Comparison of ENCODE assay signal across 8 cellular contexts in genomic region chr22:37560682-37561208, GRCh38. TPM values are rescaled to one million over a fixed set of nuclear protein-coding genes. Genes with fewer than 3 reads are reported as not detected.
A peak's percentile ranks its signal among the peaks of the same experiment; 100 is the strongest.
DNase-seq lines count a peak whose midpoint lies in the region; ATAC-seq and TF ChIP-seq lines count a peak whose summit lies in the region.

No MANE protein-coding gene starts in this region.

- no peak for DNase-seq in activated naive CD8-positive, alpha-beta T cell treated with anti-CD3 and anti-CD28 coated beads, Interleukin-2, amount 50 U/mL, for 24 hours
- DNase-seq in mesendoderm (peak; percentile 68), vagina (ENCODE audit: extremely low spot score in 2 of 2) (no peak), OCI-M1 (lab: John Stamatoyannopoulos, UW) (no peak)
- no peak for DNase-seq in activated naive CD4-positive, alpha-beta T cell treated with anti-CD3 and anti-CD28 coated beads, Interleukin-2, amount 10 ng/mL, durations not matched to agents 7 days and 5 days

- H3K27ac Mint-ChIP-seq in activated naive CD8-positive, alpha-beta T cell = no peak overlapping the region
- H3K27ac Mint-ChIP-seq in activated naive CD8-positive, alpha-beta T cell treated with anti-CD3 and anti-CD28 coated beads, Interleukin-2, amount 50 U/mL, for 24 hours = no peak overlapping the region
- no peak overlapping the region for H3K27ac Mint-ChIP-seq in activated naive CD4-positive, alpha-beta T cell treated with anti-CD3 and anti-CD28 coated beads, Interleukin-2, amount 10 ng/mL, durations not matched to agents 7 days and 5 days

- peaks cover 18% of the 10 kb centered on the region for H3K27me3 Mint-ChIP-seq in activated naive CD8-positive, alpha-beta T cell
- peaks cover 67% of the 10 kb centered on the region for H3K27me3 Mint-ChIP-seq in activated naive CD8-positive, alpha-beta T cell treated with anti-CD3 and anti-CD28 coated beads, Interleukin-2, amount 50 U/mL, for 24 hours
- peaks cover 97% of the 10 kb centered on the region for H3K27me3 Mint-ChIP-seq in activated naive CD4-positive, alpha-beta T cell treated with anti-CD3 and anti-CD28 coated beads, Interleukin-2, amount 10 ng/mL, durations not matched to agents 7 days and 5 days

- peak overlapping the region; percentile 53 for H2BK5ac ChIP-seq in mesendoderm (ENCODE audit: low read length)

- peaks cover 57 to 68% of the 10 kb centered on the region in 2 donors for H3K4me1 ChIP-seq in duodenal mucosa (ENCODE audit: control insufficient read depth in 1 of 2, insufficient read depth in 2 of 2, low read length in 2 of 2)
- peaks cover 25% of the 10 kb centered on the region for H3K4me1 ChIP-seq in mesendoderm (ENCODE audit: control insufficient read depth, low read depth, low read length)
- peaks cover 68% of the 10 kb centered on the region for H3K4me1 ChIP-seq in vagina

- H3K4me3 Mint-ChIP-seq in activated naive CD8-positive, alpha-beta T cell = peak overlapping the region; percentile 81
- no peak overlapping the region for H3K4me3 Mint-ChIP-seq in activated naive CD8-positive, alpha-beta T cell treated with anti-CD3 and anti-CD28 coated beads, Interleukin-2, amount 50 U/mL, for 24 hours
- no peak overlapping the region for H3K4me3 Mint-ChIP-seq in activated naive CD4-positive, alpha-beta T cell treated with anti-CD3 and anti-CD28 coated beads, Interleukin-2, amount 10 ng/mL, durations not matched to agents 7 days and 5 days

- no peak overlapping the region for H4K8ac ChIP-seq in mesendoderm (ENCODE audit: low read depth, low read length)

- peak overlapping the region; percentile 76 for H2BK120ac ChIP-seq in mesendoderm (ENCODE audit: low read depth, low read length)

- H3K9me3 ChIP-seq in duodenal mucosa (ENCODE audit: control insufficient read depth in 1 of 2, low read length in 2 of 2) (no peaks in the 10 kb centered on the region), vagina (no peaks in the 10 kb centered on the region)

- CTCF ChIA-PET in activated naive CD4-positive, alpha-beta T cell treated with anti-CD3 and anti-CD28 coated beads, Interleukin-2, amount 10 ng/mL, durations not matched to agents 7 days and 5 days (lab: Charles Lee) = interaction anchor here (2.8 to 16.9 kb wide), 2 partner anchors 16 to 31 kb away, joined by 14 to 411 read pairs; no protein-coding TSS in a partner anchor

- H3K36me3 Mint-ChIP-seq in activated naive CD8-positive, alpha-beta T cell = no peaks in the 10 kb centered on the region
- H3K36me3 Mint-ChIP-seq in activated naive CD8-positive, alpha-beta T cell treated with anti-CD3 and anti-CD28 coated beads, Interleukin-2, amount 50 U/mL, for 24 hours (ENCODE audit: low read depth) = no peaks in the 10 kb centered on the region
- no peaks in the 10 kb centered on the region for H3K36me3 Mint-ChIP-seq in activated naive CD4-positive, alpha-beta T cell treated with anti-CD3 and anti-CD28 coated beads, Interleukin-2, amount 10 ng/mL, durations not matched to agents 7 days and 5 days

- peak overlapping the region; percentile 88 for H3K4ac ChIP-seq in mesendoderm (ENCODE audit: low read depth, low read length)

- intact Hi-C loops in vagina (cut with DNase I) = loop anchor here (2.0 kb wide), 1 partner anchor 16 kb away; no protein-coding TSS in a partner anchor

- H3K4me3 ChIP-seq in duodenal mucosa (ENCODE audit: low read depth in 1 of 2, low read length in 2 of 2) (peak overlapping the region; percentile 84 to 85), mesendoderm (ENCODE audit: low read length) (peak overlapping the region; percentile 79), vagina (peak overlapping the region; percentile 84 to 89)

- H3K56ac ChIP-seq in mesendoderm (ENCODE audit: low read length) = peak overlapping the region; percentile 95

- peak overlapping the region; percentile 71 for H3K23ac ChIP-seq in mesendoderm (ENCODE audit: low read length)

- peaks cover 0 to 3% of the 10 kb centered on the region in 2 donors for H3K36me3 ChIP-seq in duodenal mucosa (ENCODE audit: control insufficient read depth in 1 of 2, insufficient read depth in 2 of 2, low read length in 2 of 2)
- H3K36me3 ChIP-seq in mesendoderm (ENCODE audit: control insufficient read depth, insufficient read depth, low read length) = peaks cover 6% of the 10 kb centered on the region
- H3K36me3 ChIP-seq in vagina = peaks cover 0 to 5% of the 10 kb centered on the region in 2 donors

- H3K79me2 ChIP-seq in mesendoderm (ENCODE audit: control insufficient read depth, insufficient read depth, low read length) = peaks cover 37% of the 10 kb centered on the region

- H3K9ac ChIP-seq in duodenal mucosa (ENCODE audit: low read depth in 1 of 2, low read length in 2 of 2) = peak overlapping the region; percentile 93 to 98
- peak overlapping the region; percentile 93 for H3K9ac ChIP-seq in mesendoderm (ENCODE audit: low read length)

- no peak overlapping the region for H4K5ac ChIP-seq in mesendoderm (ENCODE audit: low read length)

- peak overlapping the region; percentile 4 for H2BK15ac ChIP-seq in mesendoderm (replicated peaks; ENCODE audit: low read depth)

- H3K79me1 ChIP-seq in mesendoderm (ENCODE audit: low read length) = peaks cover 19% of the 10 kb centered on the region

- no peak for TF ChIP-seq CTCF in vagina (IDR thresholded peaks at IDR 0.05)

- H3K27me3 ChIP-seq in duodenal mucosa (ENCODE audit: control insufficient read depth in 1 of 2, insufficient read depth in 2 of 2, low read length in 2 of 2) (no peaks in the 10 kb centered on the region), mesendoderm (ENCODE audit: insufficient read depth, low read length, poor library complexity) (no peaks in the 10 kb centered on the region), vagina (no peaks in the 10 kb centered on the region)

- TF ChIP-seq POLR2A in vagina (IDR thresholded peaks at IDR 0.05) = no peak

- H3K9me3 Mint-ChIP-seq in activated naive CD8-positive, alpha-beta T cell (ENCODE audit: low read depth) = no peaks in the 10 kb centered on the region
- H3K9me3 Mint-ChIP-seq in activated naive CD8-positive, alpha-beta T cell treated with anti-CD3 and anti-CD28 coated beads, Interleukin-2, amount 50 U/mL, for 24 hours = no peaks in the 10 kb centered on the region
- no peaks in the 10 kb centered on the region for H3K9me3 Mint-ChIP-seq in activated naive CD4-positive, alpha-beta T cell treated with anti-CD3 and anti-CD28 coated beads, Interleukin-2, amount 10 ng/mL, durations not matched to agents 7 days and 5 days

- no CpG with 5 or more reads among the region's 62 CpGs for WGBS in mesendoderm (ENCODE audit: extremely low coverage, insufficient coverage, low lambda C conversion rate)

- ATAC-seq in activated naive CD8-positive, alpha-beta T cell treated with anti-CD3 and anti-CD28 coated beads, Interleukin-2, amount 50 U/mL, for 24 hours = no peak
- no peak for ATAC-seq in GM18870 (IDR thresholded peaks at IDR 0.05; ENCODE audit: unreplicated experiment)

- H3K27ac ChIP-seq in duodenal mucosa (ENCODE audit: low read depth, low read length) (peak overlapping the region; percentile 95), mesendoderm (ENCODE audit: low read depth, low read length) (peak overlapping the region; percentile 96), vagina (peak overlapping the region; percentile 99)

- peak overlapping the region; percentile 88 for H3K4me2 ChIP-seq in mesendoderm (ENCODE audit: low read length)

- peaks cover 19% of the 10 kb centered on the region for H3K4me1 Mint-ChIP-seq in activated naive CD8-positive, alpha-beta T cell (ENCODE audit: low read depth)
- peaks cover 20% of the 10 kb centered on the region for H3K4me1 Mint-ChIP-seq in activated naive CD8-positive, alpha-beta T cell treated with anti-CD3 and anti-CD28 coated beads, Interleukin-2, amount 50 U/mL, for 24 hours
- peaks cover 20% of the 10 kb centered on the region for H3K4me1 Mint-ChIP-seq in activated naive CD4-positive, alpha-beta T cell treated with anti-CD3 and anti-CD28 coated beads, Interleukin-2, amount 10 ng/mL, durations not matched to agents 7 days and 5 days

- peak overlapping the region; percentile 99 for H3K18ac ChIP-seq in mesendoderm (ENCODE audit: low read length)

- H2AK5ac ChIP-seq in mesendoderm (ENCODE audit: low read length) = no peak overlapping the region

RNA-seq across cellular contexts. Expression of gene CDC42EP1, which starts 0.5 kb away (rescaled TPM):
- 70.7 TPM for polyA plus RNA-seq in mesendoderm (2013, experiment 1 of 2)
- polyA plus RNA-seq in mesendoderm (2013, experiment 2 of 2) = 66.2 TPM
- 46.2 TPM for total RNA-seq in vagina

RNA-seq across cellular contexts. Expression of gene LGALS2, which starts 19.1 kb away (rescaled TPM):
- polyA plus RNA-seq in mesendoderm (2013, experiment 1 of 2) = not detected
- polyA plus RNA-seq in mesendoderm (2013, experiment 2 of 2) = not detected
- not detected for total RNA-seq in vagina

RNA-seq across cellular contexts. Expression of gene CARD10, which starts 41.5 kb away (rescaled TPM):
- polyA plus RNA-seq in mesendoderm (2013, experiment 1 of 2) = 5.6 TPM
- polyA plus RNA-seq in mesendoderm (2013, experiment 2 of 2) = 5.8 TPM
- 11.0 TPM for total RNA-seq in vagina

RNA-seq across cellular contexts. Expression of gene GGA1, which starts 47.9 kb away (rescaled TPM):
- polyA plus RNA-seq in mesendoderm (2013, experiment 1 of 2) = 23.0 TPM
- polyA plus RNA-seq in mesendoderm (2013, experiment 2 of 2) = 23.5 TPM
- 45.7 TPM for total RNA-seq in vagina
